In genomic region chr1:100187912-100188311, GRCh38 we compare ENCODE assay signal across 10 cellular contexts. TPM values are rescaled to one million over a fixed set of nuclear protein-coding genes. Genes with fewer than 3 reads are reported as not detected.
DNase-seq lines count a peak whose midpoint lies in the region; ATAC-seq and TF ChIP-seq lines count a peak whose summit lies in the region.
"Had no signal": no experiment of that assay in that cellular context is flagged by ENCODE, and none has a peak within 500 bp of the region (broad histone marks: within the 10 kb centered on the region; RNA-seq: fewer than 3 reads in every experiment).

No MANE protein-coding gene starts in this region.

- no peak for TF ChIP-seq EP300 in SK-N-SH (IDR thresholded peaks at IDR 0.05; ENCODE audit: borderline replicate concordance in 1 of 2, low read depth in 1 of 2, low read length in 1 of 2)

- H3K36me3 ChIP-seq in left ventricle myocardium inferior = peaks cover 4% of the 10 kb centered on the region
- peaks cover 4 to 6% of the 10 kb centered on the region in 2 experiments for H3K36me3 ChIP-seq in SK-N-SH (replicated peaks in 1 of 2; ENCODE audit: control insufficient read depth in 1 of 2, insufficient read depth in 2 of 2, low read length in 1 of 2)

- H3K27me3 ChIP-seq in left ventricle myocardium inferior (ENCODE audit: low read depth) (no peaks in the 10 kb centered on the region), SK-N-SH (ENCODE audit: insufficient read depth) (no peaks in the 10 kb centered on the region)

- DNase-seq in HuH-7 (ENCODE audit: low spot score) (peak; percentile 45), left ventricle myocardium inferior (peak; percentile 45), retinal pigment epithelial cell (ENCODE audit: low read depth) (peak; percentile 48), SK-N-SH (no peak)
- DNase-seq in stimulated activated CD4-positive, alpha-beta T cell treated with anti-CD3 and anti-CD28 coated beads, Interleukin-15, amount 100 ng/mL, for 24 hours = no peak
- DNase-seq: activated CD4-positive, alpha-beta memory T cell treated with anti-CD3 and anti-CD28 coated beads for 36 hours; MM.1S had no signal

- no peak overlapping the region for H3K4me2 ChIP-seq in SK-N-SH

- intact Hi-C loops in left ventricle myocardium inferior (cut with micrococcal nuclease) = no loop called here

- CTCF ChIA-PET in SK-N-SH (lab: Yijun Ruan, JAX) = interaction anchor here (1.5 kb wide), 1 partner anchor 268 kb away, joined by 5 read pairs; no protein-coding TSS in a partner anchor

- H3F3A ChIP-seq in SK-N-SH (replicated peaks; ENCODE audit: insufficient read depth) = no peaks in the 10 kb centered on the region

- H3K4me1 ChIP-seq in left ventricle myocardium inferior = peaks cover 15% of the 10 kb centered on the region
- peaks cover 8 to 13% of the 10 kb centered on the region in 2 experiments; a peak in 2 of 4 replicates for H3K4me1 ChIP-seq in SK-N-SH (ENCODE audit: control insufficient read depth in 1 of 2, insufficient read depth in 2 of 2, low read depth in 1 of 2, low read length in 1 of 2)

- no peaks in the 10 kb centered on the region for H3K9me2 ChIP-seq in SK-N-SH

- POLR2A ChIA-PET in SK-N-SH (lab: Yijun Ruan, JAX) = no interaction called here

- peak overlapping the region; percentile 53; the same call in 1 of the 2 replicates for H3K27ac ChIP-seq in VCaP
- H3K27ac ChIP-seq in left ventricle myocardium inferior (replicated peaks) = peak overlapping the region; percentile 91
- H3K27ac ChIP-seq in SK-N-SH (ENCODE audit: low read depth in 2 of 2, low read length in 1 of 2) = no peak overlapping the region

- no peak overlapping the region for H2AFZ ChIP-seq in SK-N-SH (ENCODE audit: low read depth)

- WGBS in SK-N-SH (ENCODE audit: low lambda C conversion rate) = 92% methylated on average over 3 of the region's 3 CpGs

- H4K20me1 ChIP-seq in SK-N-SH (ENCODE audit: insufficient read depth) = no peaks in the 10 kb centered on the region

- no peak overlapping the region for H3K9ac ChIP-seq in SK-N-SH

- H3K79me2 ChIP-seq in SK-N-SH (ENCODE audit: insufficient read depth) = no peaks in the 10 kb centered on the region

- H3K4me3 ChIP-seq in left ventricle myocardium inferior = peak overlapping the region; percentile 43
- no peak overlapping the region for H3K4me3 ChIP-seq in retinal pigment epithelial cell (ENCODE audit: low read length)
- no peak overlapping the region for H3K4me3 ChIP-seq in SK-N-SH (ENCODE audit: low read depth in 2 of 2, low read length in 1 of 2)

- H3K9me3 ChIP-seq in left ventricle myocardium inferior (replicated peaks) (no peaks in the 10 kb centered on the region), SK-N-SH (no peaks in the 10 kb centered on the region)

- TF ChIP-seq RAD21 in SK-N-SH (IDR thresholded peaks at IDR 0.05; ENCODE audit: low read length) = no peak

- TF ChIP-seq CTCF in VCaP (conservative IDR thresholded peaks at IDR 0.05) (no peak), left ventricle myocardium inferior (IDR thresholded peaks at IDR 0.05; ENCODE audit: borderline replicate concordance) (no peak), retinal pigment epithelial cell (conservative IDR thresholded peaks at IDR 0.05; ENCODE audit: low read depth, low read length) (no peak), SK-N-SH (IDR thresholded peaks at IDR 0.05) (no peak)

- ATAC-seq in GM21390 (IDR thresholded peaks at IDR 0.05; ENCODE audit: unreplicated experiment) (no peak), HG02763 (IDR thresholded peaks at IDR 0.05; ENCODE audit: unreplicated experiment) (no peak)

TF ChIP-seq in SK-N-SH, 30 proteins besides CTCF, POLR2A, EP300 and RAD21:
- TF ChIP-seq TEAD4 (IDR thresholded peaks at IDR 0.05; ENCODE audit: borderline replicate concordance, insufficient read depth) (no peak), MAX (IDR thresholded peaks at IDR 0.05; ENCODE audit: low read depth) (no peak), MEF2A (IDR thresholded peaks at IDR 0.05; ENCODE audit: borderline replicate concordance, low read depth) (no peak), RCOR1 (IDR thresholded peaks at IDR 0.05; ENCODE audit: low read length) (no peak), JUND (IDR thresholded peaks at IDR 0.05) (no peak), PBX3 (IDR thresholded peaks at IDR 0.05) (no peak)
TF ChIP-seq in SK-N-SH: peak in this region for 0.

RNA-seq across cellular contexts. Expression of gene LRRC39, which starts 9.9 kb away (rescaled TPM):
- total RNA-seq in left ventricle myocardium inferior = 166 TPM
- 1.6 and 3.0 TPM in 2 replicates for polyA plus RNA-seq in SK-N-SH (2012; rRNA removed)
- polyA plus RNA-seq in SK-N-SH (2012; cell fraction: cytosol; rRNA removed) = 0.45 and 0.47 TPM in 2 replicates
- 7.3 and 16.1 TPM in 2 replicates for polyA plus RNA-seq in SK-N-SH (2012; cell fraction: nucleus; rRNA removed)

RNA-seq across cellular contexts. Expression of gene TRMT13, which starts 54.9 kb away (rescaled TPM):
- total RNA-seq in left ventricle myocardium inferior = 7.5 TPM
- polyA plus RNA-seq in SK-N-SH (2012; rRNA removed) = 7.6 and 12.6 TPM in 2 replicates
- 7.3 and 9.6 TPM in 2 replicates for polyA plus RNA-seq in SK-N-SH (2012; cell fraction: cytosol; rRNA removed)
- 15.6 and 39.1 TPM in 2 replicates for polyA plus RNA-seq in SK-N-SH (2012; cell fraction: nucleus; rRNA removed)

RNA-seq across cellular contexts. Expression of gene SASS6, which starts 55.2 kb away (rescaled TPM):
- 2.1 TPM for total RNA-seq in left ventricle myocardium inferior
- 0.48 and 0.58 TPM in 2 replicates for polyA plus RNA-seq in SK-N-SH (2012; rRNA removed)
- polyA plus RNA-seq in SK-N-SH (2012; cell fraction: cytosol; rRNA removed) = 0.76 and 0.86 TPM in 2 replicates
- polyA plus RNA-seq in SK-N-SH (2012; cell fraction: nucleus; rRNA removed) = 0.61 and 1.5 TPM in 2 replicates

Comparison
In these comparisons a context has a peak if more than half of its experiments do, and no peak if none do; other contexts are left out.
1. DNase-seq: peak in HuH-7 (single experiment), left ventricle myocardium inferior (single experiment) and retinal pigment epithelial cell (single experiment); none in SK-N-SH (single experiment) and stimulated activated CD4-positive, alpha-beta T cell treated with anti-CD3 and anti-CD28 coated beads, Interleukin-15, amount 100 ng/mL, for 24 hours (single experiment).
2. H3K27ac ChIP-seq: peak in VCaP (single experiment) and left ventricle myocardium inferior (single experiment); none in SK-N-SH (0 of 2).